In genomic region chr3:72892081-72892763, GRCh38 we compare ENCODE assay signal across 2 cellular contexts.
TF ChIP-seq lines count a peak whose summit lies in the region.

No MANE protein-coding gene starts in this region.

TF ChIP-seq in SK-N-SH, 30 proteins besides CTCF, POLR2A, EP300 and RAD21 (continued from another document):
- no peak for TF ChIP-seq ZBTB33 (IDR thresholded peaks at IDR 0.05; ENCODE audit: borderline replicate concordance, low read depth)
- TF ChIP-seq NFIC (IDR thresholded peaks at IDR 0.05; ENCODE audit: borderline replicate concordance): peak; percentile 39; the same call in 1 of the 2 replicates
- no peak for TF ChIP-seq RFX5 (IDR thresholded peaks at IDR 0.05; ENCODE audit: low read length)
- no peak for TF ChIP-seq SMC3 (IDR thresholded peaks at IDR 0.05; ENCODE audit: low read depth, low read length)
- TF ChIP-seq, protein P1, sequence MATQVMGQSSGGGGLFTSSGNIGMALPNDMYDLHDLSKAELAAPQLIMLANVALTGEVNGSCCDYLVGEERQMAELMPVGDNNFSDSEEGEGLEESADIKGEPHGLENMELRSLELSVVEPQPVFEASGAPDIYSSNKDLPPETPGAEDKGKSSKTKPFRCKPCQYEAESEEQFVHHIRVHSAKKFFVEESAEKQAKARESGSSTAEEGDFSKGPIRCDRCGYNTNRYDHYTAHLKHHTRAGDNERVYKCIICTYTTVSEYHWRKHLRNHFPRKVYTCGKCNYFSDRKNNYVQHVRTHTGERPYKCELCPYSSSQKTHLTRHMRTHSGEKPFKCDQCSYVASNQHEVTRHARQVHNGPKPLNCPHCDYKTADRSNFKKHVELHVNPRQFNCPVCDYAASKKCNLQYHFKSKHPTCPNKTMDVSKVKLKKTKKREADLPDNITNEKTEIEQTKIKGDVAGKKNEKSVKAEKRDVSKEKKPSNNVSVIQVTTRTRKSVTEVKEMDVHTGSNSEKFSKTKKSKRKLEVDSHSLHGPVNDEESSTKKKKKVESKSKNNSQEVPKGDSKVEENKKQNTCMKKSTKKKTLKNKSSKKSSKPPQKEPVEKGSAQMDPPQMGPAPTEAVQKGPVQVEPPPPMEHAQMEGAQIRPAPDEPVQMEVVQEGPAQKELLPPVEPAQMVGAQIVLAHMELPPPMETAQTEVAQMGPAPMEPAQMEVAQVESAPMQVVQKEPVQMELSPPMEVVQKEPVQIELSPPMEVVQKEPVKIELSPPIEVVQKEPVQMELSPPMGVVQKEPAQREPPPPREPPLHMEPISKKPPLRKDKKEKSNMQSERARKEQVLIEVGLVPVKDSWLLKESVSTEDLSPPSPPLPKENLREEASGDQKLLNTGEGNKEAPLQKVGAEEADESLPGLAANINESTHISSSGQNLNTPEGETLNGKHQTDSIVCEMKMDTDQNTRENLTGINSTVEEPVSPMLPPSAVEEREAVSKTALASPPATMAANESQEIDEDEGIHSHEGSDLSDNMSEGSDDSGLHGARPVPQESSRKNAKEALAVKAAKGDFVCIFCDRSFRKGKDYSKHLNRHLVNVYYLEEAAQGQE (IDR thresholded peaks at IDR 0.05; ENCODE audit: low read depth, low read length): no peak
- TF ChIP-seq, protein P2, sequence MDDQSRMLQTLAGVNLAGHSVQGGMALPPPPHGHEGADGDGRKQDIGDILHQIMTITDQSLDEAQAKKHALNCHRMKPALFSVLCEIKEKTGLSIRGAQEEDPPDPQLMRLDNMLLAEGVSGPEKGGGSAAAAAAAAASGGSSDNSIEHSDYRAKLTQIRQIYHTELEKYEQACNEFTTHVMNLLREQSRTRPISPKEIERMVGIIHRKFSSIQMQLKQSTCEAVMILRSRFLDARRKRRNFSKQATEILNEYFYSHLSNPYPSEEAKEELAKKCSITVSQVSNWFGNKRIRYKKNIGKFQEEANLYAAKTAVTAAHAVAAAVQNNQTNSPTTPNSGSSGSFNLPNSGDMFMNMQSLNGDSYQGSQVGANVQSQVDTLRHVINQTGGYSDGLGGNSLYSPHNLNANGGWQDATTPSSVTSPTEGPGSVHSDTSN (IDR thresholded peaks at IDR 0.05): peak; percentile 26; the same call in 1 of the 2 replicates
TF ChIP-seq in SK-N-SH: peak in this region for 9.

TF ChIP-seq in HepG2, 621 proteins besides CTCF, POLR2A, EP300 and RAD21 (continued from another document):
- TF ChIP-seq CEBPG (CRISPR knock-in tag; IDR thresholded peaks at IDR 0.05) (peak; percentile 69), ZBTB14 (CRISPR knock-in tag; IDR thresholded peaks at IDR 0.05) (no peak), TARDBP (CRISPR knock-in tag; IDR thresholded peaks at IDR 0.05) (no peak), ZNF780A (CRISPR knock-in tag; IDR thresholded peaks at IDR 0.05) (no peak), SOX5 (CRISPR knock-in tag; IDR thresholded peaks at IDR 0.05; ENCODE audit: borderline replicate concordance) (peak; percentile 71), HNF4A (CRISPR knock-in tag; IDR thresholded peaks at IDR 0.05) (peak; percentile 16; the same call in 1 of the 2 replicates), DBP (CRISPR knock-in tag; IDR thresholded peaks at IDR 0.05; ENCODE audit: not compliant biosample characterization) (no peak), NCOR1 (IDR thresholded peaks at IDR 0.05; ENCODE audit: borderline replicate concordance, low read length) (no peak), ARID3A (IDR thresholded peaks at IDR 0.05; ENCODE audit: low read depth, low read length) (no peak), SP140L (CRISPR knock-in tag; IDR thresholded peaks at IDR 0.05; ENCODE audit: borderline replicate concordance) (no peak), ZBTB21 (CRISPR knock-in tag; IDR thresholded peaks at IDR 0.05) (peak; percentile 53; the same call in 1 of the 2 replicates), EZH2 (conservative IDR thresholded peaks at IDR 0.05; ENCODE audit: low read depth, low read length) (no peak), ARHGAP35 (CRISPR knock-in tag; IDR thresholded peaks at IDR 0.05; ENCODE audit: borderline replicate concordance) (no peak), GATAD2A (CRISPR knock-in tag; IDR thresholded peaks at IDR 0.05) (peak; percentile 54; the same call in 1 of the 2 replicates)
- TF ChIP-seq, protein P3, sequence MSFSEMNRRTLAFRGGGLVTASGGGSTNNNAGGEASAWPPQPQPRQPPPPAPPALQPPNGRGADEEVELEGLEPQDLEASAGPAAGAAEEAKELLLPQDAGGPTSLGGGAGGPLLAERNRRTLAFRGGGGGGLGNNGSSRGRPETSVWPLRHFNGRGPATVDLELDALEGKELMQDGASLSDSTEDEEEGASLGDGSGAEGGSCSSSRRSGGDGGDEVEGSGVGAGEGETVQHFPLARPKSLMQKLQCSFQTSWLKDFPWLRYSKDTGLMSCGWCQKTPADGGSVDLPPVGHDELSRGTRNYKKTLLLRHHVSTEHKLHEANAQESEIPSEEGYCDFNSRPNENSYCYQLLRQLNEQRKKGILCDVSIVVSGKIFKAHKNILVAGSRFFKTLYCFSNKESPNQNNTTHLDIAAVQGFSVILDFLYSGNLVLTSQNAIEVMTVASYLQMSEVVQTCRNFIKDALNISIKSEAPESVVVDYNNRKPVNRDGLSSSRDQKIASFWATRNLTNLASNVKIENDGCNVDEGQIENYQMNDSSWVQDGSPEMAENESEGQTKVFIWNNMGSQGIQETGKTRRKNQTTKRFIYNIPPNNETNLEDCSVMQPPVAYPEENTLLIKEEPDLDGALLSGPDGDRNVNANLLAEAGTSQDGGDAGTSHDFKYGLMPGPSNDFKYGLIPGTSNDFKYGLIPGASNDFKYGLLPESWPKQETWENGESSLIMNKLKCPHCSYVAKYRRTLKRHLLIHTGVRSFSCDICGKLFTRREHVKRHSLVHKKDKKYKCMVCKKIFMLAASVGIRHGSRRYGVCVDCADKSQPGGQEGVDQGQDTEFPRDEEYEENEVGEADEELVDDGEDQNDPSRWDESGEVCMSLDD (CRISPR knock-in tag; IDR thresholded peaks at IDR 0.05; ENCODE audit: borderline replicate concordance): no peak
TF ChIP-seq in HepG2: peak in this region for 12.
